11 cellular contexts compared by ENCODE assay signal in genomic region chr3:38648024-38648658, GRCh38. TPM values are rescaled to one million over a fixed set of nuclear protein-coding genes. Genes with fewer than 3 reads are reported as not detected.
DNase-seq lines count a peak whose midpoint lies in the region; ATAC-seq, FAIRE-seq and TF ChIP-seq lines count a peak whose summit lies in the region.
"Had no signal": no experiment of that assay in that cellular context is flagged by ENCODE, and none has a peak within 500 bp of the region (broad histone marks: within the 10 kb centered on the region; RNA-seq: fewer than 3 reads in every experiment).

No MANE protein-coding gene starts in this region.

- H3K27me3 Mint-ChIP-seq in Caco-2 (ENCODE audit: insufficient read depth, unreplicated experiment) = peaks cover 6% of the 10 kb centered on the region
- H3K27me3 Mint-ChIP-seq in neural crest cell (ENCODE audit: low read depth) = peaks cover 14% of the 10 kb centered on the region

- no peak overlapping the region for H2BK20ac ChIP-seq in H1 (ENCODE audit: low read length)

- no peak overlapping the region for H4K5ac ChIP-seq in H1 (ENCODE audit: insufficient read length, low read depth, low read length)

- ATAC-seq in activated CD4-positive, CD25-positive, alpha-beta regulatory T cell treated with anti-CD3 and anti-CD28 coated beads, Interleukin-2, amount 50 U/mL, for 24 hours = no peak
- ATAC-seq: PC-3 had no signal

- H4K91ac ChIP-seq in H1 (replicated peaks; ENCODE audit: insufficient read length, low read length) = no peak overlapping the region

- H3K4me1 Mint-ChIP-seq in Caco-2 (ENCODE audit: low read depth, unreplicated experiment) = no peaks in the 10 kb centered on the region
- peaks cover 4% of the 10 kb centered on the region for H3K4me1 Mint-ChIP-seq in neural crest cell

- TF ChIP-seq EP300 in H1 (IDR thresholded peaks at IDR 0.05; ENCODE audit: borderline replicate concordance in 1 of 2, low read depth in 2 of 2, low read length in 2 of 2) = no peak

- no peak overlapping the region for H2AFZ ChIP-seq in H1 (ENCODE audit: low read length)

- peaks cover 14% of the 10 kb centered on the region; the same call in 1 of the 2 replicates for H3K23me2 ChIP-seq in H1 (ENCODE audit: low read depth, low read length)

- no peak overlapping the region for H3K23ac ChIP-seq in H1 (ENCODE audit: insufficient read length)

- H3K27me3 ChIP-seq in Caco-2 (replicated peaks; ENCODE audit: control insufficient read depth, insufficient read depth, low read length) (no peaks in the 10 kb centered on the region), HUES48 (ENCODE audit: control insufficient read depth, insufficient read depth, low read length) (peaks cover 44% of the 10 kb centered on the region), H1 (replicated peaks in 1 of 4; ENCODE audit: control insufficient read depth in 3 of 4, extremely low read depth in 1 of 4, insufficient read depth in 3 of 4, low read length in 3 of 4) (peaks cover 0 to 44% (median 28%) of the 10 kb centered on the region in 4 experiments; a peak in 6 of 7 replicates), spleen (replicated peaks in 1 of 7) (peaks cover 4 to 90% (median 41%) of the 10 kb centered on the region in 7 donors)

- H3K36me3 Mint-ChIP-seq in Caco-2 (ENCODE audit: insufficient read depth, unreplicated experiment) (no peaks in the 10 kb centered on the region), neural crest cell (ENCODE audit: low read depth) (no peaks in the 10 kb centered on the region)

- no peak for FAIRE-seq in H1 (lab: Jason Lieb, UNC)
- FAIRE-seq: keratinocyte had no signal

- no peak overlapping the region for H3K56ac ChIP-seq in H1 (replicated peaks; ENCODE audit: insufficient read length, low read depth, low read length)

- no peaks in the 10 kb centered on the region for H3K36me3 ChIP-seq in Caco-2 (ENCODE audit: control insufficient read depth, insufficient read depth, low read length)
- no peaks in the 10 kb centered on the region for H3K36me3 ChIP-seq in HUES48 (ENCODE audit: control insufficient read depth, insufficient read depth, low read length)
- H3K36me3 ChIP-seq in H1 (ENCODE audit: control insufficient read depth in 2 of 4, insufficient read depth in 4 of 4, low read length in 3 of 4) = no peaks in the 10 kb centered on the region
- no peaks in the 10 kb centered on the region for H3K36me3 ChIP-seq in spleen

- DNase-seq in Caco-2 (no peak), H1 (ENCODE audit: low read depth in 1 of 2, low spot score in 2 of 2) (peak in 1 of 2 experiments; percentile 39), neural crest cell (ENCODE audit: low read depth, low spot score) (no peak), spleen (no peak), GM10266 (ENCODE audit: extremely low spot score) (no peak)
- DNase-seq: PC-3, T1000 had no signal

- H3K27ac ChIP-seq in HUES48 (ENCODE audit: low read depth, low read length) (no peak overlapping the region), H1 (ENCODE audit: low read depth, low read length) (no peak overlapping the region), spleen (no peak overlapping the region)
- H3K27ac ChIP-seq: KMS-11 had no signal

- TF ChIP-seq RAD21 in H1 (IDR thresholded peaks at IDR 0.05 in 1 of 2, conservative IDR thresholded peaks at IDR 0.05 in 1 of 2; ENCODE audit: low read depth in 2 of 2, low read length in 2 of 2) = no peak

- H2BK15ac ChIP-seq in H1 (ENCODE audit: low read length) = 0 out of 2 replicates have a peak overlapping the region, but pooled peaks have one; percentile 3

- 0 out of 2 replicates have a peak, but pooled peaks cover 9% of the 10 kb centered on the region for H3K79me1 ChIP-seq in H1 (ENCODE audit: low read depth, low read length)

- H3K9ac ChIP-seq in HUES48 (ENCODE audit: low read depth, low read length) (no peak overlapping the region), H1 (replicated peaks in 1 of 4; ENCODE audit: extremely low read depth in 1 of 4, low read depth in 3 of 4, low read length in 3 of 4) (no peak overlapping the region)
- H3K9ac ChIP-seq: KMS-11 had no signal

- peak overlapping the region; percentile 64 for H3K4me3 Mint-ChIP-seq in Caco-2 (ENCODE audit: unreplicated experiment)
- peak overlapping the region; percentile 60 for H3K4me3 Mint-ChIP-seq in neural crest cell

- H3K27ac Mint-ChIP-seq in Caco-2 (ENCODE audit: unreplicated experiment) (no peak overlapping the region), neural crest cell (ENCODE audit: unreplicated experiment) (no peak overlapping the region)

- H3K4me3 ChIP-seq in Caco-2 (ENCODE audit: low read depth, low read length) = no peak overlapping the region
- H3K4me3 ChIP-seq in HUES48 (ENCODE audit: low read depth, low read length) = peak overlapping the region; percentile 79
- peak overlapping the region in 3 of 4 experiments; percentile 63 to 90 (median 81); a peak in 5 of 8 replicates for H3K4me3 ChIP-seq in H1 (ENCODE audit: extremely low read depth in 1 of 4, insufficient read depth in 2 of 4, low read depth in 3 of 4, low read length in 4 of 4)
- H3K4me3 ChIP-seq in spleen = no peak overlapping the region

- intact Hi-C loops in Caco-2 (cut with micrococcal nuclease; ENCODE audit: unreplicated experiment) = no loop called here
- intact Hi-C loops in spleen (cut with DNase I; ENCODE audit: low total_unique reads) = no loop called here

- H3K18ac ChIP-seq in H1 (ENCODE audit: extremely low read depth, low read length) = no peak overlapping the region

- H2BK5ac ChIP-seq in H1 (ENCODE audit: low read depth, low read length) = no peak overlapping the region

- BruUV-seq in Caco-2 (replicated peaks; lab: Mats Ljungman, UMichigan) = no TSS peak

- H3K79me2 ChIP-seq in H1 (ENCODE audit: control insufficient read depth in 1 of 2, insufficient read depth in 2 of 2, low read length in 2 of 2) = no peaks in the 10 kb centered on the region; a peak in 1 of 4 replicates

- H2BK120ac ChIP-seq in H1 (replicated peaks; ENCODE audit: low read depth, low read length) = no peak overlapping the region

- H2BK12ac ChIP-seq in H1 (ENCODE audit: low read depth, low read length) = no peak overlapping the region

- CTCF ChIA-PET in Caco-2 (lab: Charles Lee) (no interaction called here), H1 (lab: Charles Lee; ENCODE audit: partially characterized antibody) (interaction anchor here (0.9 to 29.3 kb wide), 13 partner anchors 9 to 352 kb away, joined by 3 to 538 read pairs (median 8); partner anchors contain the start of gene EXOG)

- no peak overlapping the region for H3K14ac ChIP-seq in H1 (ENCODE audit: insufficient read length)

- H3K9me3 Mint-ChIP-seq in Caco-2 (ENCODE audit: unreplicated experiment) (no peaks in the 10 kb centered on the region), neural crest cell (no peaks in the 10 kb centered on the region)

- H2AK5ac ChIP-seq in H1 (ENCODE audit: low read depth, low read length) = no peak overlapping the region

- POLR2A ChIA-PET in Caco-2 (lab: Charles Lee) (no interaction called here), H1 (lab: Charles Lee; ENCODE audit: partially characterized antibody) (interaction anchor here (1.1 kb wide), 1 partner anchor 18 kb away, joined by 3 read pairs; no protein-coding TSS in a partner anchor)

- no peak overlapping the region for H4K8ac ChIP-seq in H1 (ENCODE audit: extremely low read depth, insufficient read depth, low read length)

- H3K9me3 ChIP-seq in Caco-2 = no peaks in the 10 kb centered on the region
- no peaks in the 10 kb centered on the region for H3K9me3 ChIP-seq in HUES48 (ENCODE audit: control insufficient read depth, insufficient read depth, low read length)
- H3K9me3 ChIP-seq in H1 (ENCODE audit: insufficient read depth in 2 of 2, low read depth in 1 of 2, low read length in 1 of 2) = no peaks in the 10 kb centered on the region
- no peaks in the 10 kb centered on the region for H3K9me3 ChIP-seq in spleen

- no peak overlapping the region for H3K4ac ChIP-seq in H1 (replicated peaks; ENCODE audit: insufficient read length, low read depth, low read length)

- WGBS in H1 (ENCODE audit: extremely low coverage in 1 of 2, insufficient coverage in 1 of 2, insufficient read length in 1 of 2, insufficient replicate concordance in 2 of 2, low coverage in 1 of 2, low lambda C conversion rate in 2 of 2, missing lambda C conversion rate in 1 of 2), 2 experiments = 87% methylated on average over 7 of the region's 7 CpGs; no CpG with 5 or more reads in 1 of the 2 experiments
- WGBS in spleen, 5 donors = 88 to 98% (median 95%) methylated on average over 7 of the region's 7 CpGs

- TF ChIP-seq CTCF in Caco-2 (IDR thresholded peaks at IDR 0.05; ENCODE audit: insufficient read depth in 1 of 2, low read depth in 1 of 2, low read length in 1 of 2, severe bottlenecking in 1 of 2, unreplicated experiment in 1 of 2) = no peak
- TF ChIP-seq CTCF in H1 (IDR thresholded peaks at IDR 0.05; ENCODE audit: control extremely low read depth in 1 of 3, insufficient read depth in 1 of 3, low read depth in 1 of 3, low read length in 3 of 3) = no peak
- TF ChIP-seq CTCF in neural crest cell (conservative IDR thresholded peaks at IDR 0.05) = no peak
- TF ChIP-seq CTCF in spleen (IDR thresholded peaks at IDR 0.05 in 8 of 11, conservative IDR thresholded peaks at IDR 0.05 in 3 of 11) = no peak
- TF ChIP-seq CTCF in GM10266 (IDR thresholded peaks at IDR 0.05; ENCODE audit: control insufficient read depth, insufficient read depth, low read depth, missing control alignments) = no peak

- H3K4me1 ChIP-seq in Caco-2 (peaks cover 5% of the 10 kb centered on the region; the same call in 1 of the 2 replicates), HUES48 (ENCODE audit: control insufficient read depth, insufficient read depth, low read length) (peaks cover 8% of the 10 kb centered on the region), H1 (replicated peaks in 1 of 4; ENCODE audit: control insufficient read depth in 3 of 4, insufficient read depth in 4 of 4, low read length in 3 of 4) (peaks cover 0 to 13% (median 6%) of the 10 kb centered on the region in 4 experiments; a peak in 5 of 7 replicates), spleen (peaks cover 0 to 30% (median 23%) of the 10 kb centered on the region in 6 donors)

- peaks cover 0 to 28% of the 10 kb centered on the region in 2 experiments for H4K20me1 ChIP-seq in H1 (replicated peaks in 1 of 2; ENCODE audit: control insufficient read depth in 1 of 2, insufficient read depth in 2 of 2, low read length in 2 of 2)

- H3K4me2 ChIP-seq in H1 (ENCODE audit: insufficient read depth in 1 of 2, low read depth in 2 of 2, low read length in 2 of 2) = peak overlapping the region; percentile 86 to 93

- TF ChIP-seq POLR2A in H1 (IDR thresholded peaks at IDR 0.05; ENCODE audit: control extremely low read depth in 1 of 2, low read depth in 2 of 2, low read length in 2 of 2) (no peak), spleen (IDR thresholded peaks at IDR 0.05) (no peak)

RNA-seq across cellular contexts. Expression of gene SCN5A, which starts 1.3 kb away (rescaled TPM):
- total RNA-seq in Caco-2 (2022) (0.16 and 0.30 TPM in 2 replicates), neural crest cell (0.41 and 1.2 TPM in 2 replicates), spleen (1 to 10 TPM in 1 of 7 donors, under 1 TPM in 3, not detected in 3; 0.17 to 1.2 (median 0.48) TPM)
- 11.4 and 16.5 TPM in 2 replicates for total RNA-seq in H1 (2021; fragmentation: NEBNext Ultra II Directional; extraction: Animal tissue kit (Norgen Biotek cat#: 25700))
- polyA plus RNA-seq in H1 (2011; rRNA removed) (4.8 and 6.8 TPM in 2 replicates), spleen (under 1 TPM; 0.02 to 0.06 (median 0.02) TPM)
- polyA plus RNA-seq in H1 (2011; cell fraction: cytosol; rRNA removed) = 4.0 TPM
- 14.7 TPM for polyA plus RNA-seq in H1 (2011; cell fraction: nucleus; rRNA removed)
- 4.1 to 5.5 TPM (median 4.6 TPM) in 4 replicates for polyA plus RNA-seq in H1 (2012, experiment 1 of 2)
- 2.6 TPM for polyA plus RNA-seq in H1 (2012, experiment 2 of 2)
- 5.3 TPM for polyA plus RNA-seq in H1 (2013, experiment 1 of 2)
- polyA plus RNA-seq in H1 (2013, experiment 2 of 2) = 5.8 TPM
- polyA minus RNA-seq in H1 (2011; rRNA and poly(A)+ RNA removed) = 12.6 and 14.0 TPM in 2 replicates
- polyA minus RNA-seq in H1 (2011; cell fraction: cytosol; rRNA and poly(A)+ RNA removed) = 5.4 TPM
- polyA minus RNA-seq in H1 (2011; cell fraction: nucleus; rRNA and poly(A)+ RNA removed) = 14.3 TPM
- total RNA-seq: PC-3 had no signal

Comparison
In these comparisons a context has a peak if more than half of its experiments do, and no peak if none do; other contexts are left out.
1. H3K4me3 ChIP-seq: peak in HUES48 (single experiment) and H1 (3 of 4); none in Caco-2 (single experiment) and spleen (0 of 8).